In the genomic region with DNA sequence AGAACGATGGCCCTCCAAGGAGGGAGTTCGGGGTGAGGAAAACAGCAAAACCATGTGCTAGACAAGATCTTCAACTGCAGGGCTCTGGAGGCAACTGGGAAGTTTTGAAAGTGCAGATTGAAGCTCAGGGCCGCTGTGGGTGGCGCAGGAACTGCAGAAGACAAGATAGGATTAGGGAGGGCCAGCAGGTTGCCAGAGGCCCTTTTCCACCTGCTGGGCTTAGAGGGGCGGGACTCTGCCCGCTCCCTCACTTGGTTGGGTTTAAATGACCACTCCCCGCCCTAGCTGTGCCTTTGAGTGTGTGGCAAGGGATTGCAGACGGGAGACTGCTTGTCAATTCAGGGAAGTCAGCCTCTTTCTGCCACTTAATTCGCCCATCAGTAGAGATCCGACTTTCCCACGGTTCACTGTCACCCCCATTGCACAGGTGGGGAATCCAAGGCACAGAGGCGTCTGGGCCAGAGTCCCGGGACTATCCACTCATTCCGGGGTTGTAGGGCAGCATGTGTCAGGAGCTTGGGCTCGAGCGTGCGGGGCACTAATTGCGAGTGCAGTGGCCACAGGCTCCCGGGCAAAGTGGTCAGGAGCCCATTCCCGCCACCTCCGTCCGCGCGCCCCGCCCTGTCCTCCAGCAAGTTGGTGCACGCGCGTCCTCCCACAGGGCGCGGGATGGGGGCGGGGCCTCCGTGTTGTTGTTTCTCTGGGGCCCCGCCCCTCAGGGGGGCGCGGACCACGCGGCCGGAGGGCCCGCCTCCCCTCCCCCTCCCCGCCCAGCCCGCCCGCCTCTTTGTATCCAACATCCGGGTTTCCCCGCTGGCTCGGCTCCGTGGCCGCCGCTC, we compare ENCODE assay signal across 8 cellular contexts. TPM values are rescaled to one million over a fixed set of nuclear protein-coding genes. Genes with fewer than 3 reads are reported as not detected.
A peak's percentile ranks its signal among the peaks of the same experiment; 100 is the strongest.
DNase-seq lines count a peak whose midpoint lies in the region; FAIRE-seq and TF ChIP-seq lines count a peak whose summit lies in the region.

A gene (plus strand): TSS at position 816 of the 839 bp plus-strand sequence. CDS start 433 bp downstream, outside the sequence.

- H2BK12ac ChIP-seq in trophoblast cell (ENCODE audit: low read length), result peak within 1 kb of the TSS; percentile 41

- no peak for TF ChIP-seq CTCF in D721Med (IDR thresholded peaks at IDR 0.05; ENCODE audit: insufficient read depth, missing control alignments)
- TF ChIP-seq CTCF in tibial artery (IDR thresholded peaks at IDR 0.05), result no peak

- H3K36me3 ChIP-seq in HAP-1 (replicated peaks) (no peaks in the 10 kb centered on the region), adipocyte (ENCODE audit: control insufficient read depth, insufficient read depth, low read length, severe bottlenecking) (no peaks in the 10 kb centered on the region), trophoblast cell (ENCODE audit: control insufficient read depth in 1 of 2, insufficient read depth in 2 of 2, low read length in 2 of 2) (no peaks in the 10 kb centered on the region), tibial artery (no peaks in the 10 kb centered on the region)

- H3K4me3 ChIP-seq in HAP-1 (peak within 1 kb of the TSS; percentile 77), adipocyte (ENCODE audit: low read length) (peak within 1 kb of the TSS; percentile 83), trophoblast cell (ENCODE audit: low read depth, low read length) (peak within 1 kb of the TSS; percentile 86), tibial artery (peak within 1 kb of the TSS; percentile 72 to 95)

- peak within 1 kb of the TSS; percentile 83 for H4K12ac ChIP-seq in trophoblast cell (ENCODE audit: low read depth, low read length)

- no peaks in the 10 kb centered on the region for H3K9me3 ChIP-seq in HAP-1
- H3K9me3 ChIP-seq in adipocyte (ENCODE audit: control insufficient read depth, low read length), result no peaks in the 10 kb centered on the region
- H3K9me3 ChIP-seq in trophoblast cell (ENCODE audit: insufficient read depth, low read depth, low read length), result no peaks in the 10 kb centered on the region
- H3K9me3 ChIP-seq in tibial artery, result no peaks in the 10 kb centered on the region

- H3K27me3 ChIP-seq in HAP-1 (ENCODE audit: low read depth) (no peaks in the 10 kb centered on the region), adipocyte (replicated peaks; ENCODE audit: control insufficient read depth, insufficient read depth, low read length) (no peaks in the 10 kb centered on the region), trophoblast cell (ENCODE audit: insufficient read depth, low read length) (no peaks in the 10 kb centered on the region), tibial artery (no peaks in the 10 kb centered on the region)

- in situ Hi-C loops in HAP-1 (cut with MboI; ENCODE audit: low sequenced_read_pairs), result no loop called here

- peak within 1 kb of the TSS; percentile 85 for H4K8ac ChIP-seq in trophoblast cell (ENCODE audit: low read depth, low read length)

- peak within 1 kb of the TSS; percentile 49 for H2AK5ac ChIP-seq in trophoblast cell (ENCODE audit: low read length)

- H3K9ac ChIP-seq in adipocyte (ENCODE audit: low read length) (peak within 1 kb of the TSS; percentile 77), trophoblast cell (ENCODE audit: low read length) (peak within 1 kb of the TSS; percentile 99)

- peak within 1 kb of the TSS; percentile 99 for H3K4me2 ChIP-seq in trophoblast cell (ENCODE audit: low read length)

- peaks cover 13% of the 10 kb centered on the region for H3K79me1 ChIP-seq in trophoblast cell (ENCODE audit: low read length)

- H3K4me1 ChIP-seq in HAP-1 (peaks cover 5% of the 10 kb centered on the region), adipocyte (ENCODE audit: control insufficient read depth, insufficient read depth, low read length) (peaks cover 13% of the 10 kb centered on the region), trophoblast cell (ENCODE audit: control insufficient read depth in 1 of 2, insufficient read depth in 2 of 2, low read length in 2 of 2) (peaks cover 10 to 12% of the 10 kb centered on the region in 2 experiments), tibial artery (peaks cover 0 to 21% (median 12%) of the 10 kb centered on the region in 4 donors)

- DNase-seq in D721Med (ENCODE audit: insufficient read length, low spot score) (peak; percentile 84), HAP-1 (ENCODE audit: low spot score in 2 of 2) (peak; percentile 79 to 90), NCI-H1048 (lab: John Stamatoyannopoulos, UW) (peak; percentile 72), SW 1271 (lab: John Stamatoyannopoulos, UW) (peak; percentile 76 to 83), adipocyte (ENCODE audit: low read depth) (peak; percentile 93), cardiac septum (ENCODE audit: low spot score) (peak; percentile 92), trophoblast cell (peak; percentile 81 to 83), tibial artery (peak; percentile 91 to 93)

- H3K4ac ChIP-seq in trophoblast cell (ENCODE audit: low read depth, low read length), result peak within 1 kb of the TSS; percentile 68

- peak within 1 kb of the TSS; percentile 91 for H3K18ac ChIP-seq in trophoblast cell (ENCODE audit: low read length)

- H3K14ac ChIP-seq in trophoblast cell (ENCODE audit: low read length), result peak within 1 kb of the TSS; percentile 97

- H3K27ac ChIP-seq in trophoblast cell (ENCODE audit: low read depth, low read length) (peak within 1 kb of the TSS; percentile 87), tibial artery (peak within 1 kb of the TSS; percentile 83 to 90)

- WGBS in trophoblast cell (ENCODE audit: extremely low coverage, insufficient coverage, insufficient read length), result no CpG with 5 or more reads among the region's 48 CpGs

- peak within 1 kb of the TSS; percentile 73 for H2BK5ac ChIP-seq in trophoblast cell (ENCODE audit: low read depth, low read length, poor library complexity)

- H2AFZ ChIP-seq in trophoblast cell (ENCODE audit: insufficient read depth, low read length, poor library complexity), result peak within 1 kb of the TSS; percentile 89

- no peak for FAIRE-seq in D721Med (lab: Jason Lieb, UNC)

- intact Hi-C loops in cardiac septum (cut with DNase I) (loop anchor here (1.0 to 10.0 kb wide), 2 partner anchors 288 to 316 kb away; a partner anchor contains a TSS), tibial artery (cut with DNase I; ENCODE audit: low total_unique reads) (no loop called here)

- peaks cover 23% of the 10 kb centered on the region for H3K79me2 ChIP-seq in trophoblast cell (ENCODE audit: control insufficient read depth, insufficient read depth, low read length, poor library complexity)

- peak within 1 kb of the TSS; percentile 79 for H2BK120ac ChIP-seq in trophoblast cell (ENCODE audit: insufficient read depth, low read length, poor library complexity)

- H4K91ac ChIP-seq in trophoblast cell (ENCODE audit: low read depth, low read length), result peak within 1 kb of the TSS; percentile 98

- H3K23ac ChIP-seq in trophoblast cell (ENCODE audit: low read length), result peak within 1 kb of the TSS; percentile 35

RNA-seq across cellular contexts. Expression of the gene that starts here (rescaled TPM):
- 6.3 TPM for total RNA-seq in cardiac septum
- 10.4 and 12.1 TPM in 2 replicates for polyA plus RNA-seq in trophoblast cell (2013)

Comparison
In these comparisons a context has a peak if more than half of its experiments do, and no peak if none do; other contexts are left out.
1. Peak in every context shown above with its lines: DNase-seq, H3K4me3 ChIP-seq and H3K27ac ChIP-seq.